ENCODE assay signal across 21 cellular contexts in the genomic region with DNA sequence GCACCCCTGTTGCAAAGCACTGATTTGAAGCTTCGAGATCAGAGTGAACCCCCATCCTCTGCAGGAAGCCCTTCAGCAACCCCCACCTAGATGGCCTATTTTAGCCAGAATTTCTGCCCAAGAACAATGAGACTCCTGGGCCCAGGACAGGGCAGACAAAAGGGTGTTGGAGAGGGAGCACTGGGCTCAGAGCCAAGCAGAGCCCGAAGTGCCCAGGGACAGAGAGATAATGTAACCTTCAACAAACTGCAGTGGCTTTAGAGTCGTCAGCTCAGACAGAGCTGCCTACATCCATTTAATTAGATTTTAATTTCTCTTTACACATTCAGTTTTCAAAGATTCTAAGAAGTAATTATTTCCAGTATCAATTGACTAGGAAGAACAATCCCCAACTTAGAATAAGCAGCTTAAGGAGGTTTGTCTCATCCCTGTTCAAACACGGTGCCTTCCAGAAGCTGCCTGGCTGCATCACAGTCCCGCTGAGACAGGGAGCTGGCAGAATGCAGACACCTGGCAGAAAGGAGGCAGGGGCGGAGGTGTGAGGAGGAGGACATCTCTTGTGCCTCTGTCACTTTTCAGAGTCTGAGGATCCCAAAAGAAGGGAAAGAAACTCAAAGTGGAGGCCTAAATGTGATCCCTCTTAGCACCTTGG.
DNase-seq lines count a peak whose midpoint lies in the region; ATAC-seq and FAIRE-seq lines count a peak whose summit lies in the region.
"Had no signal": no experiment of that assay in that cellular context is flagged by ENCODE, and none has a peak within 500 bp of the region (broad histone marks: within the 10 kb centered on the region; RNA-seq: fewer than 3 reads in every experiment).

No MANE protein-coding gene starts in this region.

- intact Hi-C loops in left ventricle myocardium superior (cut with micrococcal nuclease): no loop called here

- FAIRE-seq in HTR-8/SVneo (lab: Jason Lieb, UNC): no peak
- FAIRE-seq: K562 had no signal

- ATAC-seq in left ventricle myocardium superior: peak; percentile 95
- ATAC-seq in HG02642 (IDR thresholded peaks at IDR 0.05; ENCODE audit: poor library complexity, unreplicated experiment): no peak
- ATAC-seq: GM23338, HCT116, K562, SK-N-SH treated with all-trans-retinoic acid at 6 μM for 48 hours, T-cell had no signal

- DNase-seq in D341Med (ENCODE audit: low spot score): peak; percentile 63
- DNase-seq in NCI-H1092 treated with DMSO at 0.1 percent for 48 hours (lab: John Stamatoyannopoulos, UW): peak; percentile 79
- peak in 46 of 61 donors; percentile 2 to 88 (median 40) for DNase-seq in caudate nucleus (lab: John Stamatoyannopoulos, UW)
- peak; percentile 46 for DNase-seq in left ventricle myocardium superior
- no peak for DNase-seq in activated CD4-positive, CD25-positive, alpha-beta regulatory T cell treated with anti-CD3 and anti-CD28 coated beads, Interleukin-2, amount 50 U/mL, for 72 hours
- no peak for DNase-seq in HTR-8/SVneo (ENCODE audit: insufficient read length, low spot score)
- no peak for DNase-seq in ureter (ENCODE audit: low spot score)
- DNase-seq: GF-D8, NCI-H1105 treated with DMSO at 0.1 percent for 48 hours, NCI-H1694 treated with DMSO at 0.1 percent for 48 hours, NCI-H2227 treated with DMSO at 0.1 percent for 48 hours, NCI-H524 treated with DMSO at 0.1 percent for 48 hours, OCI-M1, SIG-M5, T-cell had no signal

- no peak overlapping the region for H3K27ac ChIP-seq in caudate nucleus (ENCODE audit: low read depth, low read length)
- H3K27ac ChIP-seq: C4-2B had no signal

Comparison
In these comparisons a context has a peak if more than half of its experiments do, and no peak if none do; other contexts are left out.
1. DNase-seq: peak in D341Med (single experiment), NCI-H1092 treated with DMSO at 0.1 percent for 48 hours (single experiment), caudate nucleus (46 of 61) and left ventricle myocardium superior (single experiment); none in activated CD4-positive, CD25-positive, alpha-beta regulatory T cell treated with anti-CD3 and anti-CD28 coated beads, Interleukin-2, amount 50 U/mL, for 72 hours (single experiment), HTR-8/SVneo (single experiment) and ureter (single experiment).